In the genomic region with DNA sequence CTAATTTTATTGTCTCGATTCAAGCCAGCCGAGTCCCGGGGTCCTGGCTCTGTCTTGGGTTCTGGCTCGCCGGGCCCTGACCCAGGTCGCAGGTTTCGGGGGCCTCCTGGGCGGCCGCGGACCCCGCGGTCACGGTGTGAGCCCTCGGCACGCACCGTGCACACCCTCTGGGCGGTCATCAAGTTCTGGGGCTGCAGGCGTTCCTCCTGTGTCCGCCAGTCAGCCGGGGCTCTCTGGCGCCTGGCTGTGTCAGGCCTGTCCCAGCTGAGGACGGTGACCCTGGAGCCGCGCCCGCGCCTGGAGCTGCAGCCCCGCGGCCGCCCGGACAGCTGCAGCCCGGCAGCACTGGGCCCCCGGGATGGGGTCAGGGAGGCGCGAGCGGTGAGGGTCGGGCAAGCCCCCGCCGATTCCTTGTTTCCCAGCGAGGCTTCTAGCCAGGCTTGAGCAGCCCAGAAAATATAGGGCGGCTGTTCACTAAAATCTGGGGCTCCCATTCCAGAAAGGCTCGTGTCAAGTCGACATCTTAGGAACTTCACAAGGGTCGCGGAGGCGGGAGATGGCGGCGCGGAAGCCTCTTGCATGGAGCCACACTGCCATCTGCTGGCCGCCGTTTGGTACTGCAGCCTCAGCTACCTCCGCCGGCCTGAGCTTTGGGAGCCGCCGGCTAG, we compare ENCODE assay signal across 8 cellular contexts. TPM values are rescaled to one million over a fixed set of nuclear protein-coding genes. Genes with fewer than 3 reads are reported as not detected.
A peak's percentile ranks its signal among the peaks of the same experiment; 100 is the strongest.
DNase-seq lines count a peak whose midpoint lies in the region; ATAC-seq and TF ChIP-seq lines count a peak whose summit lies in the region.

No MANE protein-coding gene starts in this region.

- peaks cover 60% of the 10 kb centered on the region for H3K79me2 ChIP-seq in osteoblast (ENCODE audit: insufficient read depth, low read length)

- CTCF ChIA-PET in CD8-positive, alpha-beta T cell (lab: Charles Lee): interaction anchor here (0.6 to 4.2 kb wide), 47 partner anchors 10 to 1309 kb away, joined by 3 to 86 read pairs (median 5); a partner anchor contains a TSS

- 2 to 3% methylated on average over 24 to 42 of the region's 54 CpGs for WGBS in testis, 2 donors

- intact Hi-C loops in CD8-positive, alpha-beta T cell (cut with DNase I, micrococcal nuclease): loop anchor here (1.0 to 10.0 kb wide), 12 partner anchors 9 to 1268 kb away; a partner anchor contains a TSS
- intact Hi-C loops in testis (cut with DNase I; ENCODE audit: low total_unique reads): loop anchor here (10.0 kb wide), 1 partner anchor 786 kb away; no protein-coding TSS in a partner anchor

- no peaks in the 10 kb centered on the region for H3K36me3 Mint-ChIP-seq in CD8-positive, alpha-beta T cell

- no peak overlapping the region for H3K27ac ChIP-seq in CD8-positive, alpha-beta T cell (ENCODE audit: low read depth, low read length)
- H3K27ac ChIP-seq in osteoblast (ENCODE audit: low read depth, low read length): peak overlapping the region; percentile 61
- H3K27ac ChIP-seq in testis: no peak overlapping the region

- peak; percentile 70 to 93 (median 82) for DNase-seq in CD8-positive, alpha-beta T cell
- peak; percentile 91 for DNase-seq in GM20000 (ENCODE audit: low spot score)
- peak; percentile 78 for DNase-seq in SK-N-DZ (ENCODE audit: low spot score)
- DNase-seq in activated naive CD4-positive, alpha-beta T cell treated with Interleukin-2 at 50 U/mL for 16 hours: peak; percentile 86
- peak; percentile 57 for DNase-seq in globus pallidus (ENCODE audit: low spot score)
- peak; percentile 98 for DNase-seq in osteoblast (ENCODE audit: insufficient read length, low spot score, missing footprints)
- peak; percentile 95 for DNase-seq in testis

- TF ChIP-seq POLR2A in testis (IDR thresholded peaks at IDR 0.05): no peak

- H3K27me3 Mint-ChIP-seq in CD8-positive, alpha-beta T cell (ENCODE audit: low read depth): peaks cover 77% of the 10 kb centered on the region

- no peaks in the 10 kb centered on the region for H3K9me3 Mint-ChIP-seq in CD8-positive, alpha-beta T cell

- ATAC-seq in CD8-positive, alpha-beta T cell: peak; percentile 87

- peaks cover 17% of the 10 kb centered on the region for H4K20me1 ChIP-seq in osteoblast (ENCODE audit: insufficient read depth, low read length)

- peak overlapping the region; percentile 99 for H3K4me2 ChIP-seq in osteoblast (ENCODE audit: insufficient read depth, low read length)

- POLR2A ChIA-PET in CD8-positive, alpha-beta T cell (lab: Charles Lee): interaction anchor here (0.7 to 1.6 kb wide), 4 partner anchors 12 to 791 kb away, joined by 3 to 4 read pairs (median 4); no protein-coding TSS in a partner anchor

- peaks cover 41% of the 10 kb centered on the region for H3K4me1 Mint-ChIP-seq in CD8-positive, alpha-beta T cell (ENCODE audit: low read depth)

- peak overlapping the region; percentile 79 for H3K4me3 ChIP-seq in CD8-positive, alpha-beta T cell (ENCODE audit: low read depth, low read length)
- H3K4me3 ChIP-seq in osteoblast (ENCODE audit: insufficient read depth, low read length) (peak overlapping the region; percentile 75), testis (peak overlapping the region; percentile 46 to 62)

- no peak overlapping the region for H3K27ac Mint-ChIP-seq in CD8-positive, alpha-beta T cell

- no peaks in the 10 kb centered on the region for H3K9me3 ChIP-seq in CD8-positive, alpha-beta T cell (ENCODE audit: low read length)
- H3K9me3 ChIP-seq in osteoblast (ENCODE audit: low read depth, low read length) (no peaks in the 10 kb centered on the region), testis (no peaks in the 10 kb centered on the region)

- H3K27me3 ChIP-seq in CD8-positive, alpha-beta T cell (ENCODE audit: insufficient read depth, low read length): peaks cover 52% of the 10 kb centered on the region
- H3K27me3 ChIP-seq in osteoblast (ENCODE audit: insufficient read depth, low read length): no peaks in the 10 kb centered on the region
- peaks cover 6% of the 10 kb centered on the region for H3K27me3 ChIP-seq in testis

- TF ChIP-seq CTCF in CD8-positive, alpha-beta T cell (IDR thresholded peaks at IDR 0.05): peak; percentile 97
- TF ChIP-seq CTCF in GM20000 (IDR thresholded peaks at IDR 0.05; ENCODE audit: extremely low read depth, missing control alignments): peak; percentile 98
- TF ChIP-seq CTCF in LNCAP (IDR thresholded peaks at IDR 0.05): peak; percentile 99
- TF ChIP-seq CTCF in osteoblast (IDR thresholded peaks at IDR 0.05; ENCODE audit: extremely low read depth, low read depth, low read length): peak; percentile 84
- TF ChIP-seq CTCF in testis (IDR thresholded peaks at IDR 0.05): peak; percentile 98 to 100 (median 99)

- H3K36me3 ChIP-seq in CD8-positive, alpha-beta T cell (ENCODE audit: insufficient read depth, low read length): no peaks in the 10 kb centered on the region
- H3K36me3 ChIP-seq in osteoblast (ENCODE audit: insufficient read depth, low read length) (peaks cover 12% of the 10 kb centered on the region), testis (ENCODE audit: low read depth, missing control alignments) (no peaks in the 10 kb centered on the region)

- peak overlapping the region; percentile 80 for H3K4me3 Mint-ChIP-seq in CD8-positive, alpha-beta T cell

- peak overlapping the region; percentile 89 for H2AFZ ChIP-seq in osteoblast (ENCODE audit: low read length)

- H3K4me1 ChIP-seq in CD8-positive, alpha-beta T cell (ENCODE audit: insufficient read depth, low read length): peaks cover 31% of the 10 kb centered on the region
- H3K4me1 ChIP-seq in osteoblast (ENCODE audit: insufficient read depth, low read length) (peaks cover 9% of the 10 kb centered on the region), testis (peaks cover 10% of the 10 kb centered on the region)

RNA-seq across cellular contexts. Expression of a gene that starts 4.2 kb away (rescaled TPM):
- not detected for total RNA-seq in CD8-positive, alpha-beta T cell
- not detected in 2 replicates for polyA plus RNA-seq in SK-N-DZ (2014; cell fraction: cytosol; rRNA removed)
- polyA plus RNA-seq in SK-N-DZ (2014; cell fraction: nucleus; rRNA removed): not detected in 2 replicates
- total RNA-seq in osteoblast (3.6 and 4.4 TPM in 2 replicates), testis (1 to 10 TPM; 3.1 to 7.8 TPM)
- 13.1 TPM for polyA plus RNA-seq in testis (ENCODE audit: insufficient read depth, low read depth, low replicate concordance)

RNA-seq across cellular contexts. Expression of a gene that starts 4.7 kb away (rescaled TPM):
- not detected for total RNA-seq in CD8-positive, alpha-beta T cell
- 0.16 TPM in 1 of 2 replicates, not detected in the other for polyA plus RNA-seq in SK-N-DZ (2014; cell fraction: cytosol; rRNA removed)
- polyA plus RNA-seq in SK-N-DZ (2014; cell fraction: nucleus; rRNA removed): not detected in 2 replicates
- total RNA-seq in osteoblast (15.3 and 19.5 TPM in 2 replicates), testis (under 1 TPM; 0.25 to 0.39 TPM)
- polyA plus RNA-seq in testis (ENCODE audit: insufficient read depth, low read depth, low replicate concordance): 1.0 TPM

RNA-seq across cellular contexts. Expression of a gene that starts 8.3 kb away (rescaled TPM):
- total RNA-seq in CD8-positive, alpha-beta T cell: not detected
- not detected in 2 replicates for polyA plus RNA-seq in SK-N-DZ (2014; cell fraction: cytosol; rRNA removed)
- not detected in 2 replicates for polyA plus RNA-seq in SK-N-DZ (2014; cell fraction: nucleus; rRNA removed)
- total RNA-seq in osteoblast (3.5 and 4.0 TPM in 2 replicates), testis (1 to 10 TPM in 1 of 2 donors, under 1 TPM in 1; 0.93 to 2.4 TPM)
- polyA plus RNA-seq in testis (ENCODE audit: insufficient read depth, low read depth, low replicate concordance): 2.8 TPM

RNA-seq across cellular contexts. Expression of a gene that starts 13.1 kb away (rescaled TPM):
- total RNA-seq in CD8-positive, alpha-beta T cell: not detected
- not detected in 2 replicates for polyA plus RNA-seq in SK-N-DZ (2014; cell fraction: cytosol; rRNA removed)
- polyA plus RNA-seq in SK-N-DZ (2014; cell fraction: nucleus; rRNA removed): not detected in 2 replicates
- total RNA-seq in osteoblast: 5.0 and 7.6 TPM in 2 replicates
- total RNA-seq in testis: not detected
- 0.37 TPM for polyA plus RNA-seq in testis (ENCODE audit: insufficient read depth, low read depth, low replicate concordance)

RNA-seq across cellular contexts. Expression of a gene that starts 13.4 kb away (rescaled TPM):
- not detected for total RNA-seq in CD8-positive, alpha-beta T cell
- polyA plus RNA-seq in SK-N-DZ (2014; cell fraction: cytosol; rRNA removed): not detected in 2 replicates
- polyA plus RNA-seq in SK-N-DZ (2014; cell fraction: nucleus; rRNA removed): not detected in 2 replicates
- total RNA-seq in osteoblast (32.1 and 43.1 TPM in 2 replicates), testis (1 to 10 TPM in 1 of 2 donors, under 1 TPM in 1; 0.31 to 1.8 TPM)
- polyA plus RNA-seq in testis (ENCODE audit: insufficient read depth, low read depth, low replicate concordance): 1.6 TPM

Comparison
In these comparisons a context has a peak if more than half of its experiments do, and no peak if none do; other contexts are left out.
1. RNA of a gene that starts 4.7 kb away (total RNA-seq): 15.3 to 19.5 TPM in osteoblast; 0.25 to 0.39 TPM in testis and not detected in CD8-positive, alpha-beta T cell; every median in the first group is over 10 times any median in the second.
2. Peak in every context shown above with its lines, with median percentiles within 50 percentile points of each other: DNase-seq, H3K4me3 ChIP-seq and CTCF ChIP-seq.